Comparison of ENCODE assay signal across 18 cellular contexts in the genomic region with DNA sequence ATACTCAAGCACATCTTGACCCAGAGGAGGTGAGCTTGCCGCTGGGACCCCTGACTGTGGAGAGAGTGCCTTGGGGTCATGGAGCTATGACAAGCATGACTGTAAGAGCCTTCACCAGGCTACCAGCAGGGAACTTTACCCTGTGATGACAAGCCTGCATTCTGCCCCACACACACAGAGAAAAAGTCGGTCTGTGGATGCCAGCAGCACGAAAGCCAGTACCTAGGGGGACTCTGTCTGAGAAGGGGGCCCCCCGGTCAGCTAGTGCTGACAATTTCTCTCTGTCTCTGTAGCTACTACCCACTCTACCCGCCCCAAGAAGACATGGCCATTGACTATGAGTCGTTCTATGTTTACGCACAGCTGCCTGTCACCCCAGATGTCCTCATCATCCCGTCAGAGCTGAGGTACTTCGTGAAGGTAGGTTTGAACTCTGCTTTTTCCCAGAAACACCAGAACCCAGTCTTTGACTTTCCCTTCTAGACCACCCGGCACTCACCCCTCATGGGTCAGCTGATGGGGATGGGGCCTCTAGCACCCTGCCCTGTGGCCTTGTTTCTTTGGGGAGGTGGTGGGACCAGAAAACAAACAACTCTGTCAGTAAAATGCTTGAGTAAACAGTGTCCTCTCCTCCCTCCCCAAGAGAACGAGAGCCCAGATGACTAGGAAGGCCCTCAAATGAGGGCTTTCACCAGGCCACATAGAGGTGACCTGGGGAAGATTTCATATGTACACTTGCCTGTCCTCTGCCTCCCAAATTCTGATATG. TPM values are rescaled to one million over a fixed set of nuclear protein-coding genes. Genes with fewer than 3 reads are reported as not detected.
A peak's percentile ranks its signal among the peaks of the same experiment; 100 is the strongest.
DNase-seq lines count a peak whose midpoint lies in the region; ATAC-seq and TF ChIP-seq lines count a peak whose summit lies in the region.
"Had no signal": no experiment of that assay in that cellular context is flagged by ENCODE, and none has a peak within 500 bp of the region (broad histone marks: within the 10 kb centered on the region; RNA-seq: fewer than 3 reads in every experiment).

No MANE protein-coding gene starts in this region.

- H3K4me1 ChIP-seq in PC-9 (replicated peaks; ENCODE audit: insufficient read depth) (peaks cover 27% of the 10 kb centered on the region), subcutaneous abdominal adipose tissue (ENCODE audit: control insufficient read depth in 5 of 5, insufficient read depth in 5 of 5, low read length in 5 of 5) (peaks cover 30 to 73% (median 71%) of the 10 kb centered on the region in 5 donors)

- POLR2A ChIA-PET in PC-9 (lab: Charles Lee; ENCODE audit: unreplicated experiment): interaction anchor here (0.6 kb wide), 2 partner anchors 21 to 1091 kb away, joined by 6 to 9 read pairs; no protein-coding TSS in a partner anchor

- H3K27me3 Mint-ChIP-seq in mesothelial cell of epicardium (ENCODE audit: low read depth): no peaks in the 10 kb centered on the region
- H3K27me3 Mint-ChIP-seq: activated naive CD8-positive, alpha-beta T cell treated with anti-CD3 and anti-CD28 coated beads, Interleukin-2, amount 10 ng/mL, durations not matched to agents 7 days and 5 days had no signal

- no peaks in the 10 kb centered on the region for H3K9me3 Mint-ChIP-seq in mesothelial cell of epicardium
- H3K9me3 Mint-ChIP-seq: activated naive CD8-positive, alpha-beta T cell treated with anti-CD3 and anti-CD28 coated beads, Interleukin-2, amount 10 ng/mL, durations not matched to agents 7 days and 5 days; neural crest cell had no signal

- BruUV-seq in PC-9 (replicated peaks; lab: Mats Ljungman, UMichigan): no TSS peak

- no peak overlapping the region for H2AFZ ChIP-seq in PC-9

- TF ChIP-seq CTCF in PC-9 (conservative IDR thresholded peaks at IDR 0.05): no peak
- TF ChIP-seq CTCF in dorsolateral prefrontal cortex (IDR thresholded peaks at IDR 0.05 in 54 of 56, conservative IDR thresholded peaks at IDR 0.05 in 2 of 56; ENCODE audit: low read depth in 1 of 56, partially characterized antibody in 56 of 56): no peak
- TF ChIP-seq CTCF in mesothelial cell of epicardium (IDR thresholded peaks at IDR 0.05; ENCODE audit: unreplicated experiment): no peak

- no peak for DNase-seq in PC-9
- no peak for DNase-seq in dorsolateral prefrontal cortex
- DNase-seq in mesothelial cell of epicardium (ENCODE audit: low spot score in 2 of 2, unreplicated experiment in 2 of 2): no peak
- DNase-seq in CD1c-positive myeloid dendritic cell (ENCODE audit: extremely low spot score): no peak
- DNase-seq: activated CD4-positive, alpha-beta T cell treated with anti-CD3 and anti-CD28 coated beads, Interleukin-2, amount 50 U/mL, for 1 hour; activated naive CD8-positive, alpha-beta T cell treated with anti-CD3 and anti-CD28 coated beads, Interleukin-2, amount 10 ng/mL, durations not matched to agents 7 days and 5 days; effector memory CD4-positive, alpha-beta T cell; EL; H7; mammary epithelial cell; NCI-H1105; NCI-H748 treated with DMSO at 0.1 percent for 48 hours; stimulated activated naive CD8-positive, alpha-beta T cell treated with anti-CD3 and anti-CD28 coated beads, Interleukin-15, Interleukin-2, amounts not matched to agents 100 U/mL and 50 U/mL, for 24 hours had no signal

- H3K27ac ChIP-seq in PC-9 (0 out of 2 replicates have a peak overlapping the region, but pooled peaks have one; percentile 9), dorsolateral prefrontal cortex (peak overlapping the region in 58 of 59 donors; percentile 23 to 100 (median 98)), subcutaneous abdominal adipose tissue (ENCODE audit: low read depth, low read length) (peak overlapping the region; percentile 95)

- H3K27me3 ChIP-seq in PC-9 (ENCODE audit: insufficient read depth, low read depth) (no peaks in the 10 kb centered on the region), dorsolateral prefrontal cortex (no peaks in the 10 kb centered on the region), subcutaneous abdominal adipose tissue (ENCODE audit: control insufficient read depth in 5 of 5, insufficient read depth in 4 of 5, low read length in 5 of 5) (peaks cover 0 to 2% (median 0%) of the 10 kb centered on the region in 5 donors)

- H3K4me3 Mint-ChIP-seq in mesothelial cell of epicardium: no peak overlapping the region
- H3K4me3 Mint-ChIP-seq: activated naive CD8-positive, alpha-beta T cell treated with anti-CD3 and anti-CD28 coated beads, Interleukin-2, amount 10 ng/mL, durations not matched to agents 7 days and 5 days; neural crest cell had no signal

- no peak overlapping the region for H3K4me2 ChIP-seq in PC-9

- H3K36me3 ChIP-seq in PC-9 (ENCODE audit: low read depth) (peaks cover 14% of the 10 kb centered on the region; the same call in 1 of the 2 replicates), subcutaneous abdominal adipose tissue (ENCODE audit: control insufficient read depth in 5 of 5, insufficient read depth in 5 of 5, low read length in 5 of 5) (peaks cover 0 to 42% (median 16%) of the 10 kb centered on the region in 5 donors)

- ATAC-seq in HG03439 (IDR thresholded peaks at IDR 0.05; ENCODE audit: unreplicated experiment) (no peak), GM21515 (IDR thresholded peaks at IDR 0.05; ENCODE audit: unreplicated experiment) (no peak), HG03025 (IDR thresholded peaks at IDR 0.05; ENCODE audit: low FRiP score, unreplicated experiment) (no peak)
- ATAC-seq: stimulated activated naive CD8-positive, alpha-beta T cell treated with anti-CD3 and anti-CD28 coated beads, Interleukin-15, Interleukin-2, amounts not matched to agents 100 U/mL and 50 U/mL, for 24 hours had no signal

- CTCF ChIA-PET in PC-9 (lab: Charles Lee): interaction anchor here (0.8 kb wide), 1 partner anchor 19 kb away, joined by 3 read pairs; a partner anchor contains a TSS

- H3K4me3 ChIP-seq in PC-9 (no peak overlapping the region), dorsolateral prefrontal cortex (no peak overlapping the region), subcutaneous abdominal adipose tissue (ENCODE audit: low read depth in 1 of 5, low read length in 5 of 5) (no peak overlapping the region)

- H3K27ac Mint-ChIP-seq in mesothelial cell of epicardium: peak overlapping the region; percentile 20
- H3K27ac Mint-ChIP-seq: activated naive CD8-positive, alpha-beta T cell treated with anti-CD3 and anti-CD28 coated beads, Interleukin-2, amount 10 ng/mL, durations not matched to agents 7 days and 5 days had no signal

- H3K36me3 Mint-ChIP-seq in mesothelial cell of epicardium: peaks cover 4% of the 10 kb centered on the region

- H3K79me2 ChIP-seq in PC-9 (ENCODE audit: low read depth): 0 out of 2 replicates have a peak, but pooled peaks cover 4% of the 10 kb centered on the region

- no peaks in the 10 kb centered on the region for H3K9me2 ChIP-seq in PC-9 (ENCODE audit: insufficient read depth)

- H4K20me1 ChIP-seq in PC-9 (ENCODE audit: insufficient read depth): no peaks in the 10 kb centered on the region

- no peak overlapping the region for H3K9ac ChIP-seq in subcutaneous abdominal adipose tissue (ENCODE audit: low read length in 5 of 5)

- H3K9me3 ChIP-seq in PC-9 (ENCODE audit: insufficient read depth, low read depth): no peaks in the 10 kb centered on the region
- H3K9me3 ChIP-seq in subcutaneous abdominal adipose tissue (ENCODE audit: control insufficient read depth in 5 of 5, low read length in 5 of 5): peaks cover 0 to 1% (median 0%) of the 10 kb centered on the region in 5 donors

- H3F3A ChIP-seq in PC-9 (ENCODE audit: insufficient read depth, low read depth): peaks cover 34% of the 10 kb centered on the region

- peaks cover 33% of the 10 kb centered on the region for H3K4me1 Mint-ChIP-seq in mesothelial cell of epicardium
- H3K4me1 Mint-ChIP-seq: activated naive CD8-positive, alpha-beta T cell treated with anti-CD3 and anti-CD28 coated beads, Interleukin-2, amount 10 ng/mL, durations not matched to agents 7 days and 5 days had no signal

- intact Hi-C loops in PC-9 (cut with micrococcal nuclease; ENCODE audit: unreplicated experiment): no loop called here
- intact Hi-C loops in dorsolateral prefrontal cortex (cut with DNase I): no loop called here

RNA-seq across cellular contexts. Expression of a gene that starts 18.9 kb away (rescaled TPM):
- total RNA-seq in PC-9 (2021) (17.8 and 20.8 TPM in 2 replicates), dorsolateral prefrontal cortex (10 to 100 TPM in 115 of 120 experiments, 1 to 10 TPM in 5; 7.5 to 83.6 (median 20.5) TPM), mesothelial cell of epicardium (10.9 to 12.3 TPM (median 11.7 TPM) in 3 replicates)

RNA-seq across cellular contexts. Expression of a gene that starts 34.0 kb away (rescaled TPM):
- total RNA-seq in PC-9 (2021) (37.1 and 39.3 TPM in 2 replicates), dorsolateral prefrontal cortex (10 to 100 TPM in 36 of 120 experiments, 1 to 10 TPM in 84; 4.5 to 16.1 (median 8.9) TPM), mesothelial cell of epicardium (14.1 to 16.1 TPM (median 14.6 TPM) in 3 replicates)

RNA-seq across cellular contexts. Expression of a gene that starts 37.9 kb away (rescaled TPM):
- 75.6 and 80.6 TPM in 2 replicates for total RNA-seq in PC-9 (2021)
- total RNA-seq in dorsolateral prefrontal cortex: 100 to 1,000 TPM in 5 of 120 experiments, 10 to 100 TPM in 115; 51.4 to 114 (median 73.5) TPM
- 80.1 to 85.3 TPM (median 81.3 TPM) in 3 replicates for total RNA-seq in mesothelial cell of epicardium

RNA-seq across cellular contexts. Expression of a gene that starts 58.8 kb away (rescaled TPM):
- total RNA-seq in PC-9 (2021) (1.7 and 1.8 TPM in 2 replicates), dorsolateral prefrontal cortex (1 to 10 TPM in 119 of 120 experiments, under 1 TPM in 1; 0.77 to 4.5 (median 2.4) TPM), mesothelial cell of epicardium (0.49 to 0.75 TPM (median 0.60 TPM) in 3 replicates)
- total RNA-seq: mammary epithelial cell had no signal

Comparison
In these comparisons a context has a peak if more than half of its experiments do, and no peak if none do; other contexts are left out.
1. H3K27ac ChIP-seq: peak in every context shown above with its lines; median percentile 98 in dorsolateral prefrontal cortex; 95 in subcutaneous abdominal adipose tissue; 9 in PC-9.